Comparison of ENCODE assay signal across 27 cellular contexts in the genomic region with DNA sequence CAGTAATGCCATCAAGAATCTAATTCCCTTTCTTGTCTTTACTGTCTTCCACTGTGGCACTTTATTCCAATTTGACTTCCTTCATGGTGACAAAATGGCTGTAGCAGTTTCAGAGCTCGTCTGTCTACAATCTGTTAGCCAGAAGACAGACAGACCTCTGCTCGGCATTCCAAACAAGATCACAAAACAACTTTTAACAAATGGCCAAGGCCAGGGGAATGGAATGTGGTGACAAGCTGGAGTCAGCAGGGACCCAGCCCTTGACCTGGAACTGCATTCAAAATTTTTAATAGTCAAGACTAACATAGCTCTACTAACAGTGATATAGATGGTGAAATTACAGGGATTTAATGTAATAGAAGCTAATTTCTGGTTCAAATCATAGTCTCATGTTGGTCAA.
"Had no signal": no experiment of that assay in that cellular context is flagged by ENCODE, and none has a peak within 500 bp of the region (broad histone marks: within the 10 kb centered on the region; RNA-seq: fewer than 3 reads in every experiment).

No MANE protein-coding gene starts in this region.

- H3K4me1 ChIP-seq: foreskin keratinocyte, gastrocnemius medialis had no signal

- H3K27me3 ChIP-seq: brain microvascular endothelial cell, foreskin keratinocyte, gastrocnemius medialis had no signal

- H3K4me3 ChIP-seq: coronary artery, dorsolateral prefrontal cortex, gastrocnemius medialis had no signal

- DNase-seq: activated B cell treated with CpG ODN at 0.5 μM for 24 hours; activated CD4-positive, alpha-beta T cell treated with anti-CD3 and anti-CD28 coated beads for 48 hours; activated CD4-positive, alpha-beta T cell treated with anti-CD3 and anti-CD28 coated beads, Interleukin-2, amount 50 U/mL, for 1 hour; activated CD4-positive, alpha-beta T cell treated with anti-CD3 and anti-CD28 coated beads, Interleukin-2, amount 50 U/mL, for 48 hours; activated CD8-positive, alpha-beta memory T cell treated with anti-CD3 and anti-CD28 coated beads for 24 hours; activated CD8-positive, alpha-beta T cell treated with anti-CD3 and anti-CD28 coated beads for 36 hours; activated effector memory CD4-positive, alpha-beta T cell treated with Interleukin-2 at 50 U/mL for 16 hours; activated gamma-delta T cell treated with Interleukin-2 at 50 U/mL for 16 hours; activated naive CD4-positive, alpha-beta T cell treated with anti-CD3 and anti-CD28 coated beads, Interleukin-2, amount 50 U/mL, for 16 hours; activated naive CD4-positive, alpha-beta T cell treated with Interleukin-2 at 50 U/mL for 16 hours; activated T-cell treated with anti-CD3 and anti-CD28 coated beads, Interleukin-2, amount 50 U/mL, for 4 hours; amniotic stem cell; anterior cingulate cortex; brain microvascular endothelial cell; dorsolateral prefrontal cortex; effector memory CD4-positive, alpha-beta T cell; endodermal cell; foreskin keratinocyte; gastrocnemius medialis; T-helper 1 cell; T-helper 17 cell; T1000; WERI-Rb-1 had no signal

- H3K9me3 ChIP-seq: gastrocnemius medialis had no signal

- H3K36me3 ChIP-seq: brain microvascular endothelial cell, gastrocnemius medialis, WERI-Rb-1 had no signal

- H3K27ac ChIP-seq: brain microvascular endothelial cell, coronary artery, dorsolateral prefrontal cortex, foreskin keratinocyte, gastrocnemius medialis, WERI-Rb-1 had no signal

- ATAC-seq: activated CD4-positive, CD25-positive, alpha-beta regulatory T cell treated with anti-CD3 and anti-CD28 coated beads, Interleukin-2, amount 50 U/mL, for 24 hours; activated CD8-positive, alpha-beta T cell treated with anti-CD3 and anti-CD28 coated beads for 36 hours; activated T-cell treated with anti-CD3 and anti-CD28 coated beads, Interleukin-2, amount 50 U/mL, for 4 hours; activated T-helper 17 cell treated with anti-CD3 and anti-CD28 coated beads, Interleukin-2, amount 50 U/mL, for 72 hours; esophagus mucosa; foreskin keratinocyte; gastrocnemius medialis; T-helper 17 cell had no signal
